32 cellular contexts compared by ENCODE assay signal in the genomic region with DNA sequence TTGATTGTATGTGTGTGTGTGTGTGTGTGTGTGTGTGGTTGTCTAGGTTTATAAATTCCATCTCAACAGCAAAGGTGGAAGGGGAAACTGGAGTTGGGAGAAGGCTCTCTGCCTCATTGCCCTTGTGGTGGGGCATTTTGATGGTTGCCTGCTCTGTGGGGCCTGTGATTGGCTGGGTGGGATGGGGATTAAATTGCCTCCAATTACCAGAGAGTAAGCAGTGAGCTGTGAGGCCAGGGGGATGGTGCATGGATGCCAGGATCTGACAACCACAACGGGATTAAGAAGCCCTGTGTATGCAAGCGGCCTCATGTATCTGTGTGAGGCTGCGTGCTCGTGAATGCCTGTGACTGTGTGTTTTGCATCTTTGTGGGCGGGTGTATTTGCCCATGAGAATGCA.
"Had no signal": no experiment of that assay in that cellular context is flagged by ENCODE, and none has a peak within 500 bp of the region (broad histone marks: within the 10 kb centered on the region; RNA-seq: fewer than 3 reads in every experiment).

No MANE protein-coding gene starts in this region.

- H3K9me3 Mint-ChIP-seq: activated CD4-positive, alpha-beta memory T cell treated with anti-CD3 and anti-CD28 coated beads, Interleukin-2, amount 10 ng/mL, durations not matched to agents 7 days and 5 days; activated CD4-positive, alpha-beta T cell treated with anti-CD3 and anti-CD28 coated beads, Interleukin-2, amount 10 ng/mL, durations not matched to agents 7 days and 5 days; activated T-cell treated with anti-CD3 and anti-CD28 coated beads, Interleukin-2, amount 50 U/mL, for 24 hours; dendritic cell treated with granulocyte-macrophage colony-stimulating factor and Interleukin-4, amounts not matched to agents 40 ng/mL and 50 ng/mL, for 4 days; natural killer cell; stimulated activated naive B cell treated with anti-CD40 and anti-IgM and Interleukin-4, amounts not matched to agents 10 μg/mL and 1 μg/mL and 100 μg/mL, for 72 hours; WTC11 had no signal

- H3K4me3 ChIP-seq: esophagus squamous epithelium, left lung, lower lobe of right lung, stomach, thyroid gland, upper lobe of left lung, vagina had no signal

- H3K36me3 ChIP-seq: esophagus squamous epithelium, left lung, lower lobe of right lung, neutrophil, stomach, thyroid gland, upper lobe of left lung, vagina had no signal

- H3K4me1 Mint-ChIP-seq: activated CD4-positive, alpha-beta memory T cell treated with anti-CD3 and anti-CD28 coated beads, Interleukin-2, amount 10 ng/mL, durations not matched to agents 7 days and 5 days; activated CD4-positive, alpha-beta T cell treated with anti-CD3 and anti-CD28 coated beads, Interleukin-2, amount 10 ng/mL, durations not matched to agents 7 days and 5 days; natural killer cell; stimulated activated naive B cell treated with anti-CD40 and anti-IgM and Interleukin-4, amounts not matched to agents 10 μg/mL and 1 μg/mL and 100 μg/mL, for 72 hours; WTC11 had no signal

- H3K4me3 Mint-ChIP-seq: activated CD4-positive, alpha-beta memory T cell treated with anti-CD3 and anti-CD28 coated beads, Interleukin-2, amount 10 ng/mL, durations not matched to agents 7 days and 5 days; activated CD4-positive, alpha-beta T cell treated with anti-CD3 and anti-CD28 coated beads, Interleukin-2, amount 10 ng/mL, durations not matched to agents 7 days and 5 days; activated T-cell treated with anti-CD3 and anti-CD28 coated beads, Interleukin-2, amount 50 U/mL, for 24 hours; dendritic cell treated with granulocyte-macrophage colony-stimulating factor and Interleukin-4, amounts not matched to agents 40 ng/mL and 50 ng/mL, for 4 days; natural killer cell; stimulated activated naive B cell treated with anti-CD40 and anti-IgM and Interleukin-4, amounts not matched to agents 10 μg/mL and 1 μg/mL and 100 μg/mL, for 72 hours; WTC11 had no signal

- H3K4me1 ChIP-seq: left lung, lower lobe of right lung, stomach, thyroid gland, upper lobe of left lung, vagina had no signal

- H3K27ac Mint-ChIP-seq: activated CD4-positive, alpha-beta memory T cell treated with anti-CD3 and anti-CD28 coated beads, Interleukin-2, amount 10 ng/mL, durations not matched to agents 7 days and 5 days; activated CD4-positive, alpha-beta T cell treated with anti-CD3 and anti-CD28 coated beads, Interleukin-2, amount 10 ng/mL, durations not matched to agents 7 days and 5 days; activated T-cell treated with anti-CD3 and anti-CD28 coated beads, Interleukin-2, amount 50 U/mL, for 24 hours; dendritic cell treated with granulocyte-macrophage colony-stimulating factor and Interleukin-4, amounts not matched to agents 40 ng/mL and 50 ng/mL, for 4 days; natural killer cell; progenitor cell of endocrine pancreas; stimulated activated naive B cell treated with anti-CD40 and anti-IgM and Interleukin-4, amounts not matched to agents 10 μg/mL and 1 μg/mL and 100 μg/mL, for 72 hours; T-helper 17 cell; WTC11 had no signal

- H3K27me3 ChIP-seq: thyroid gland, upper lobe of left lung, vagina had no signal

- H3K27me3 Mint-ChIP-seq: activated CD4-positive, alpha-beta T cell treated with anti-CD3 and anti-CD28 coated beads, Interleukin-2, amount 10 ng/mL, durations not matched to agents 7 days and 5 days had no signal

- H3K36me3 Mint-ChIP-seq: natural killer cell; stimulated activated naive B cell treated with anti-CD40 and anti-IgM and Interleukin-4, amounts not matched to agents 10 μg/mL and 1 μg/mL and 100 μg/mL, for 72 hours; WTC11 had no signal

- ATAC-seq: left lung; lower lobe of right lung; natural killer cell; right cardiac atrium; stimulated activated naive B cell treated with anti-CD40 and anti-IgM and Interleukin-4, amounts not matched to agents 10 μg/mL and 1 μg/mL and 100 μg/mL, for 72 hours; T-helper 17 cell; WTC11 had no signal

- H3K9me3 ChIP-seq: esophagus squamous epithelium, left lung, lower lobe of right lung, neutrophil, stomach, thyroid gland, upper lobe of left lung, vagina had no signal

- DNase-seq: activated CD4-positive, alpha-beta memory T cell treated with anti-CD3 and anti-CD28 coated beads, Interleukin-2, amount 10 ng/mL, durations not matched to agents 7 days and 5 days; activated CD4-positive, alpha-beta T cell treated with anti-CD3 and anti-CD28 coated beads for 1 hour; activated CD4-positive, alpha-beta T cell treated with anti-CD3 and anti-CD28 coated beads, Interleukin-2, amount 10 ng/mL, durations not matched to agents 7 days and 5 days; activated CD8-positive, alpha-beta memory T cell treated with anti-CD3 and anti-CD28 coated beads, Interleukin-2, amount 50 U/mL, for 48 hours; activated gamma-delta T cell; activated naive CD4-positive, alpha-beta T cell treated with anti-CD3 and anti-CD28 coated beads, Interleukin-2, amount 50 U/mL, for 16 hours; activated T-cell treated with anti-CD3 and anti-CD28 coated beads, Interleukin-2, amount 50 U/mL, for 24 hours; amniotic stem cell; central memory CD4-positive, alpha-beta T cell; effector CD4-positive, alpha-beta T cell; esophagus squamous epithelium; foreskin melanocyte; kidney glomerular epithelial cell; left lung; lower lobe of right lung; mesenchymal stem cell; natural killer cell; right cardiac atrium; stimulated activated CD4-positive, alpha-beta T cell treated with anti-CD3 and anti-CD28 coated beads, Interleukin-15, amount 100 ng/mL, for 24 hours; stimulated activated CD4-positive, alpha-beta T cell treated with anti-CD3 and anti-CD28 coated beads, Interleukin-2, amount 100 ng/mL, for 24 hours; stimulated activated naive B cell treated with anti-CD40 and anti-IgM and Interleukin-4, amounts not matched to agents 10 μg/mL and 1 μg/mL and 100 μg/mL, for 72 hours; stomach; T-helper 17 cell; T1000; thyroid gland; upper lobe of left lung had no signal

- H3K27ac ChIP-seq: epithelial cell of prostate, esophagus squamous epithelium, left lung, lower lobe of right lung, neutrophil, stomach, thyroid gland, upper lobe of left lung, vagina had no signal
